Comparison of ENCODE assay signal across 8 cellular contexts in the genomic region with DNA sequence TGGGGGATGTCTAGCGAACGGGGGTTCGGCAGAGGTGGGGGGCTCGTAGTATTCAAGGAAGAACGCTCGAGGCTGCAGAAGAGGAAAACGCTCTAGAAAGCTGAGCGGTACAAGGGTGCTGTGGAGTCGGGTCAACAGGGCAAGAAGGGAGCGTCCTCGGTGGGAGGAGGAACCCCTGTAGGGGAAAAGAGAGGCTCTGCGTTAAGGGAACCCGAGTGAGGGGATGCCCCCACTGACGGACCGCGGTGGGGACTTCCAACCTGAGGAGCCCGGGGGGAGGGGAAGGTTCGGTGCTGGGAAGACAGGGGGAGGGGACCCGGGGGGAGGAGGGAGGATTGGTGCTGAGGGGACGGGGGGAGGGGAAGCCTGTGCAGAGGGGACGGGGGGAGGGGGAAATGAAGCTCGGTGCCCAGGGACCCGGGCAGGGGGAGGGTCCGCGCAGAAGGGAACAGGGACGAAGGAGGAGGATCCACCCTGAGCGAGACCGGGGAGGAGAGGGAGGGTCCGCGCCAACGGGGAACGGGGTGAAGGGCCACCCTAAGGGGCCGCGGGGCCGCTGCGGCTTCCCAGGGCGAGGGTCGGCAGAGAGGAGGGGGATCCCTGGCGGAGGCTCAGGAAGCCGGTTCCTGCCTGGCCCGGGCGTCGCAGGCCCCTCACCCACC. TPM values are rescaled to one million over a fixed set of nuclear protein-coding genes. Genes with fewer than 3 reads are reported as not detected.
A peak's percentile ranks its signal among the peaks of the same experiment; 100 is the strongest.
DNase-seq lines count a peak whose midpoint lies in the region; TF ChIP-seq lines count a peak whose summit lies in the region.

No MANE protein-coding gene starts in this region.

- TF ChIP-seq CTCF in OCI-LY3 (IDR thresholded peaks at IDR 0.05; ENCODE audit: low read depth, low read length) (no peak), chondrocyte (IDR thresholded peaks at IDR 0.05) (no peak), type B pancreatic cell (conservative IDR thresholded peaks at IDR 0.05) (no peak)

- H4K8ac ChIP-seq in mesenchymal stem cell (ENCODE audit: low read length), result no peak overlapping the region

- H3K9me3 ChIP-seq in OCI-LY3 (ENCODE audit: insufficient read depth, low read length), result no peaks in the 10 kb centered on the region
- no peaks in the 10 kb centered on the region for H3K9me3 ChIP-seq in mesenchymal stem cell (ENCODE audit: control insufficient read depth, low read length)

- DNase-seq in activated T-cell treated with anti-CD3 and anti-CD28 coated beads for 4 hours (peak; percentile 16), chondrocyte (ENCODE audit: low spot score) (no peak), mesenchymal stem cell (no peak), type B pancreatic cell (ENCODE audit: extremely low spot score, unreplicated experiment) (no peak), KG1 (lab: John Stamatoyannopoulos, UW) (no peak)
- DNase-seq in activated T-cell treated with anti-CD3 and anti-CD28 coated beads, Interleukin-2, amount 50 U/mL, for 1 hour, result no peak
- DNase-seq in stimulated activated naive CD4-positive, alpha-beta T cell treated with Interleukin-2 at 50 U/mL for 16 hours (lab: John Stamatoyannopoulos, UW), result no peak

- peak overlapping the region in 1 of 2 experiments; percentile 75 for H3K14ac ChIP-seq in mesenchymal stem cell (ENCODE audit: low read length in 2 of 2)

- H3K79me1 ChIP-seq in mesenchymal stem cell (replicated peaks; ENCODE audit: low read length, poor library complexity, severe bottlenecking), result peaks cover 15% of the 10 kb centered on the region

- peaks cover 34% of the 10 kb centered on the region for H3K4me1 Mint-ChIP-seq in chondrocyte (ENCODE audit: low read depth)
- H3K4me1 Mint-ChIP-seq in type B pancreatic cell (ENCODE audit: unreplicated experiment), result peaks cover 19% of the 10 kb centered on the region

- H2BK120ac ChIP-seq in mesenchymal stem cell (ENCODE audit: low read depth, low read length), result no peak overlapping the region

- H3K79me2 ChIP-seq in OCI-LY3 (ENCODE audit: low read length), result peaks cover 49% of the 10 kb centered on the region

- peak overlapping the region; percentile 76 for H3K4me3 Mint-ChIP-seq in chondrocyte (ENCODE audit: unreplicated experiment)
- H3K4me3 Mint-ChIP-seq in type B pancreatic cell, result peak overlapping the region; percentile 93

- H3K27me3 Mint-ChIP-seq in chondrocyte (ENCODE audit: low read depth) (peaks cover 39% of the 10 kb centered on the region), type B pancreatic cell (peaks cover 51% of the 10 kb centered on the region)

- H3K36me3 Mint-ChIP-seq in chondrocyte (ENCODE audit: low read depth) (peaks cover 3% of the 10 kb centered on the region), type B pancreatic cell (no peaks in the 10 kb centered on the region)

- H2BK12ac ChIP-seq in mesenchymal stem cell (ENCODE audit: low read length in 2 of 2), result no peak overlapping the region

- peak overlapping the region in 1 of 2 experiments; percentile 43 for H3K18ac ChIP-seq in mesenchymal stem cell (ENCODE audit: low read depth in 1 of 2, low read length in 2 of 2)

- H3K36me3 ChIP-seq in OCI-LY3 (replicated peaks; ENCODE audit: low read depth, low read length), result no peaks in the 10 kb centered on the region
- no peaks in the 10 kb centered on the region for H3K36me3 ChIP-seq in mesenchymal stem cell (ENCODE audit: control insufficient read depth in 1 of 2, insufficient read depth in 2 of 2, low read depth in 1 of 2, low read length in 2 of 2)

- H3K9me3 Mint-ChIP-seq in chondrocyte (ENCODE audit: low read depth) (no peaks in the 10 kb centered on the region), type B pancreatic cell (no peaks in the 10 kb centered on the region)

- peaks cover 41% of the 10 kb centered on the region for H4K20me1 ChIP-seq in OCI-LY3 (ENCODE audit: insufficient read depth, low read length)

- H3K4me2 ChIP-seq in OCI-LY3 (ENCODE audit: low read length), result peak overlapping the region; percentile 73
- H3K4me2 ChIP-seq in mesenchymal stem cell (ENCODE audit: low read length, poor library complexity, severe bottlenecking), result peak overlapping the region; percentile 99

- H3K27ac ChIP-seq in OCI-LY3 (ENCODE audit: low read length), result peak overlapping the region; percentile 81
- H3K27ac ChIP-seq in mesenchymal stem cell (ENCODE audit: low read length, poor library complexity, severe bottlenecking), result no peak overlapping the region

- peak overlapping the region in 1 of 2 experiments; percentile 45 for H3K4ac ChIP-seq in mesenchymal stem cell (ENCODE audit: low read depth in 1 of 2, low read length in 2 of 2)

- H3K4me1 ChIP-seq in OCI-LY3 (ENCODE audit: low read length) (peaks cover 59% of the 10 kb centered on the region), mesenchymal stem cell (ENCODE audit: control insufficient read depth, insufficient read depth, low read depth, low read length) (peaks cover 12% of the 10 kb centered on the region)

- H3K27ac Mint-ChIP-seq in chondrocyte (ENCODE audit: unreplicated experiment) (no peak overlapping the region), type B pancreatic cell (peak overlapping the region; percentile 88)

- H2AK5ac ChIP-seq in mesenchymal stem cell (ENCODE audit: low read length, severe bottlenecking), result no peak overlapping the region

- no peaks in the 10 kb centered on the region for H3K27me3 ChIP-seq in OCI-LY3 (ENCODE audit: low read depth, low read length)
- peaks cover 16 to 49% of the 10 kb centered on the region in 2 experiments for H3K27me3 ChIP-seq in mesenchymal stem cell (ENCODE audit: control insufficient read depth in 1 of 2, insufficient read depth in 1 of 2, low read length in 2 of 2)

- WGBS in mesenchymal stem cell, result 1% methylated on average over 38 of the region's 43 CpGs

- peak overlapping the region in 1 of 2 experiments; percentile 93 for H3K23ac ChIP-seq in mesenchymal stem cell (ENCODE audit: low read length in 2 of 2)

- H2AFZ ChIP-seq in OCI-LY3 (ENCODE audit: low read depth, low read length), result no peak overlapping the region; the same call in 1 of the 2 replicates
- peak overlapping the region; percentile 90 for H2AFZ ChIP-seq in mesenchymal stem cell (ENCODE audit: low read depth, low read length)

- no peak overlapping the region for H2BK5ac ChIP-seq in mesenchymal stem cell (ENCODE audit: low read depth, low read length, poor library complexity, severe bottlenecking)

- H3K4me3 ChIP-seq in OCI-LY3 (ENCODE audit: low read length) (peak overlapping the region; percentile 91), mesenchymal stem cell (ENCODE audit: insufficient read depth in 1 of 2, low read depth in 1 of 2, low read length in 2 of 2) (peak overlapping the region; percentile 86 to 90)

- H4K91ac ChIP-seq in mesenchymal stem cell (ENCODE audit: low read length), result no peak overlapping the region

- H2BK15ac ChIP-seq in mesenchymal stem cell (ENCODE audit: low read depth, poor library complexity, severe bottlenecking), result no peak overlapping the region

- H3K9ac ChIP-seq in OCI-LY3 (ENCODE audit: low read length) (peak overlapping the region; percentile 91), mesenchymal stem cell (ENCODE audit: low read length) (peak overlapping the region; percentile 93)

RNA-seq across cellular contexts. Expression of a gene that starts 0.6 kb away (rescaled TPM):
- total RNA-seq in chondrocyte, result 0.39 to 0.77 TPM (median 0.56 TPM) in 3 replicates
- 0.66 TPM for polyA plus RNA-seq in mesenchymal stem cell (2013, experiment 1 of 2)
- 0.74 TPM for polyA plus RNA-seq in mesenchymal stem cell (2013, experiment 2 of 2)
- 6.5 and 10.0 TPM in 2 replicates for total RNA-seq in type B pancreatic cell (ENCODE audit: low replicate concordance)

RNA-seq across cellular contexts. Expression of a gene that starts 6.4 kb away (rescaled TPM):
- total RNA-seq in chondrocyte (112 to 475 TPM (median 469 TPM) in 3 replicates), type B pancreatic cell (ENCODE audit: low replicate concordance) (6.3 and 10.8 TPM in 2 replicates)
- 14.3 TPM for polyA plus RNA-seq in mesenchymal stem cell (2013, experiment 1 of 2)
- 14.4 TPM for polyA plus RNA-seq in mesenchymal stem cell (2013, experiment 2 of 2)
